In genomic region chrX:39203427-39203826, GRCh38 we compare ENCODE assay signal across 18 cellular contexts.
"Had no signal": no experiment of that assay in that cellular context is flagged by ENCODE, and none has a peak within 500 bp of the region (broad histone marks: within the 10 kb centered on the region; RNA-seq: fewer than 3 reads in every experiment).

No MANE protein-coding gene starts in this region.

- H3K36me3 ChIP-seq: tibial nerve, upper lobe of right lung, vagina had no signal

- H2AFZ ChIP-seq: hepatocyte, parathyroid adenoma had no signal

- ATAC-seq: psoas muscle; sciatic nerve; stimulated activated naive B cell treated with anti-CD40 and anti-IgM and Interleukin-4, amounts not matched to agents 10 μg/mL and 1 μg/mL and 100 μg/mL, for 72 hours; stimulated activated naive CD8-positive, alpha-beta T cell treated with anti-CD3 and anti-CD28 coated beads, Interleukin-15, amount 100 ng/mL, for 72 hours; upper lobe of right lung had no signal

- H3K9me3 ChIP-seq: psoas muscle, testis, tibial nerve, upper lobe of right lung, vagina had no signal

- H3K79me2 ChIP-seq: hepatocyte, parathyroid adenoma had no signal

- H3K4me3 ChIP-seq: hepatocyte, psoas muscle, testis, tibial nerve, upper lobe of right lung, vagina had no signal

- H3K4me2 ChIP-seq: hepatocyte had no signal

- H3K27me3 ChIP-seq: hepatocyte, testis, tibial nerve, upper lobe of right lung, vagina had no signal

- H3K27ac ChIP-seq: parathyroid adenoma, psoas muscle, testis, tibial nerve, upper lobe of right lung, vagina had no signal

- H3K4me1 ChIP-seq: parathyroid adenoma, psoas muscle, testis, tibial nerve, upper lobe of right lung, vagina had no signal

- DNase-seq: dermis blood vessel endothelial cell; foreskin melanocyte; head of caudate nucleus; kidney; naive B cell; psoas muscle; retina; stimulated activated CD4-positive, alpha-beta T cell treated with anti-CD3 and anti-CD28 coated beads, Interleukin-2, amount 100 ng/mL, for 24 hours; stimulated activated CD4-positive, alpha-beta T cell treated with anti-CD3 and anti-CD28 coated beads, Interleukin-4, amount 100 ng/mL, for 4 hours; stimulated activated naive B cell treated with anti-CD40 and anti-IgM and Interleukin-4, amounts not matched to agents 10 μg/mL and 1 μg/mL and 100 μg/mL, for 72 hours; stimulated activated naive CD8-positive, alpha-beta T cell treated with anti-CD3 and anti-CD28 coated beads, Interleukin-15, amount 100 ng/mL, for 72 hours; testis; upper lobe of right lung had no signal

- H3K9ac ChIP-seq: parathyroid adenoma had no signal
